8 cellular contexts compared by ENCODE assay signal in the genomic region with DNA sequence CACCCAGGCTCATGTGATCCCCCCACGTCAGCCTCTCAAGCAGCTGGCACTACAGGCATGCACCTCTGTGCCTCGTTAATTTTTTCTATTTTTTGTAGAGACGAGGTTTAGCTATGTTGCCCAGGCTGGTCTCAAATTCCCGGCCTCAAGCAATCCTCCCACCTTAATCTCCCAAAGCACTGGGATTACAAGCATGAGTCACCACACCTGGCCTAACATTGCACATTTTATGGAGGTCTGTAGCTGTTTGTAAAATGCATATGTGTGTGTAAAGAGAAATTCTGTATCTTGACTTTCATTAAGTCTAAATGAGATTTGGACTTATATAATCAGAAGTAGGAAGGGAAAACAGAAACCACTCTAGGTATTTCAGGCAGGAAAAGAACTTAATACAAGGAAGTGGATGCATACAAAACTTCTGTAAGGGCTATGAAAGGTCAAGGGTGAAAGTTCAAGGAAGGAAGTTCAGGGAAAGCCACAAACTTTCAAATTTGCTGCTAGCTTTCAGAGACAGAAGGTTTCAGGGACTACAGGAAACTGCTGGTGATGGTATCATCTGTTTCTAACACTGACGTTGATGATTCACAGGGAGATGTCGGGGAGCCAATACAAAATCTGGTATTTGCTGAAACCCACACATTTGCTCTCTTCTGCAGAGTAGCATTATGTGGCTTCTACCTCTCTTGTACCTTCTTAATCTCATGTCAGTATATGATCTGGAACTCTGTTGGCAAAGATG.
DNase-seq lines count a peak whose midpoint lies in the region; ATAC-seq and TF ChIP-seq lines count a peak whose summit lies in the region.

No MANE protein-coding gene starts in this region.

- intact Hi-C loops in activated T-helper 2 cell treated with anti-CD3 and anti-CD28 coated beads, Interferon-gamma antibody, Interleukin-2, Interleukin-4, amounts not matched to agents 10 μg/mL and 5 μg/mL and 100 μg/mL, durations not matched to agents 14 hours and 24 hours and 36 hours (cut with micrococcal nuclease) = no loop called here

- TF ChIP-seq CTCF in GM12865 (IDR thresholded peaks at IDR 0.05; ENCODE audit: insufficient read depth, low read depth, low read length, missing control alignments) (no peak), nephron progenitor cell (IDR thresholded peaks at IDR 0.05) (no peak)

- peaks cover 6% of the 10 kb centered on the region for H3K36me3 Mint-ChIP-seq in activated T-helper 2 cell treated with anti-CD3 and anti-CD28 coated beads, Interferon-gamma antibody, Interleukin-2, Interleukin-4, amounts not matched to agents 10 μg/mL and 5 μg/mL and 100 μg/mL, durations not matched to agents 14 hours and 24 hours and 36 hours (ENCODE audit: low read depth)
- peaks cover 12% of the 10 kb centered on the region for H3K36me3 Mint-ChIP-seq in nephron progenitor cell (ENCODE audit: low read depth)

- H3K4me3 Mint-ChIP-seq in activated T-helper 2 cell treated with anti-CD3 and anti-CD28 coated beads, Interferon-gamma antibody, Interleukin-2, Interleukin-4, amounts not matched to agents 10 μg/mL and 5 μg/mL and 100 μg/mL, durations not matched to agents 14 hours and 24 hours and 36 hours (ENCODE audit: low read depth) = no peak overlapping the region
- H3K4me3 Mint-ChIP-seq in nephron progenitor cell = no peak overlapping the region

- H3K4me3 ChIP-seq in GM12865 (ENCODE audit: low read depth, low read length) = no peak overlapping the region

- peaks cover 52% of the 10 kb centered on the region for H3K4me1 Mint-ChIP-seq in activated T-helper 2 cell treated with anti-CD3 and anti-CD28 coated beads, Interferon-gamma antibody, Interleukin-2, Interleukin-4, amounts not matched to agents 10 μg/mL and 5 μg/mL and 100 μg/mL, durations not matched to agents 14 hours and 24 hours and 36 hours (ENCODE audit: low read depth)
- peaks cover 69% of the 10 kb centered on the region for H3K4me1 Mint-ChIP-seq in nephron progenitor cell

- DNase-seq in GM12865 (ENCODE audit: low read depth) (peak; percentile 74), nephron progenitor cell (no peak), NCI-H187 (lab: John Stamatoyannopoulos, UW) (no peak), mucosa of gallbladder (ENCODE audit: low spot score) (no peak), germinal center (ENCODE audit: low spot score) (no peak)
- peak; percentile 35 for DNase-seq in activated T-helper 2 cell treated with anti-CD3 and anti-CD28 coated beads, Interferon-gamma antibody, Interleukin-2, Interleukin-4, amounts not matched to agents 10 μg/mL and 5 μg/mL and 100 μg/mL, durations not matched to agents 14 hours and 24 hours and 36 hours (ENCODE audit: low spot score)

- peaks cover 13% of the 10 kb centered on the region for H3K27me3 Mint-ChIP-seq in activated T-helper 2 cell treated with anti-CD3 and anti-CD28 coated beads, Interferon-gamma antibody, Interleukin-2, Interleukin-4, amounts not matched to agents 10 μg/mL and 5 μg/mL and 100 μg/mL, durations not matched to agents 14 hours and 24 hours and 36 hours (ENCODE audit: low read depth)
- H3K27me3 Mint-ChIP-seq in nephron progenitor cell (ENCODE audit: low read depth, poor library complexity) = no peaks in the 10 kb centered on the region

- peaks cover 6% of the 10 kb centered on the region for H3K9me3 Mint-ChIP-seq in activated T-helper 2 cell treated with anti-CD3 and anti-CD28 coated beads, Interferon-gamma antibody, Interleukin-2, Interleukin-4, amounts not matched to agents 10 μg/mL and 5 μg/mL and 100 μg/mL, durations not matched to agents 14 hours and 24 hours and 36 hours
- peaks cover 9% of the 10 kb centered on the region for H3K9me3 Mint-ChIP-seq in nephron progenitor cell

- peak overlapping the region; percentile 28 for H3K27ac Mint-ChIP-seq in activated T-helper 2 cell treated with anti-CD3 and anti-CD28 coated beads, Interferon-gamma antibody, Interleukin-2, Interleukin-4, amounts not matched to agents 10 μg/mL and 5 μg/mL and 100 μg/mL, durations not matched to agents 14 hours and 24 hours and 36 hours
- H3K27ac Mint-ChIP-seq in nephron progenitor cell = peak overlapping the region; percentile 26

- ATAC-seq in GM21515 (IDR thresholded peaks at IDR 0.05; ENCODE audit: unreplicated experiment) (peak; percentile 74), HG03575 (IDR thresholded peaks at IDR 0.05; ENCODE audit: extremely low read depth, insufficient number of reproducible peaks, low FRiP score, unreplicated experiment) (peak; percentile 76)

Comparison
In these comparisons a context has a peak if more than half of its experiments do, and no peak if none do; other contexts are left out.
1. DNase-seq: peak in GM12865 (single experiment) and activated T-helper 2 cell treated with anti-CD3 and anti-CD28 coated beads, Interferon-gamma antibody, Interleukin-2, Interleukin-4, amounts not matched to agents 10 μg/mL and 5 μg/mL and 100 μg/mL, durations not matched to agents 14 hours and 24 hours and 36 hours (single experiment); none in nephron progenitor cell (single experiment), NCI-H187 (0 of 2), mucosa of gallbladder (single experiment) and germinal center (single experiment).